Comparison of ENCODE assay signal across 19 cellular contexts in the genomic region with DNA sequence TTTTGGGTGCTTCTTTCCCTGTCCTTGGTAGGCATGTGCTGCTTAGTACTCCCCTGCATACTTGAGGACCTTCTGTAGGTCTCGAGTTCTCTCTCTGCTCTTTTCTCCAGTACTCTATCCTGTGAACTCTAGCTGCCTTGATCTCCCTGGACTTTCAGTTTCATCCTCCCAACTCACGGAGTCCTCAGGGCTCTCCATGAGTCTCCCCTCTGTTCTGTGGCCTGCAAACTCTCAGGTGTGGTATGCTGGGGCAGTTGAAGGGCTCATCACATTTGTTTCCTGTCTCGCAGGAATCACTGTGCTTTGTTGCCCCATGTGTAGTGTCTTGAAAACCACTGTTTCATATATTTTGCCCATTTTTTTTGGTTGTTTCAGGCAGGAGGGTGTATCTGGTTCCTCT. TPM values are rescaled to one million over a fixed set of nuclear protein-coding genes. Genes with fewer than 3 reads are reported as not detected.
A peak's percentile ranks its signal among the peaks of the same experiment; 100 is the strongest.
DNase-seq lines count a peak whose midpoint lies in the region; ATAC-seq and TF ChIP-seq lines count a peak whose summit lies in the region.
"Had no signal": no experiment of that assay in that cellular context is flagged by ENCODE, and none has a peak within 500 bp of the region (broad histone marks: within the 10 kb centered on the region; RNA-seq: fewer than 3 reads in every experiment).

No MANE protein-coding gene starts in this region.

- no peaks in the 10 kb centered on the region for H3K9me3 Mint-ChIP-seq in activated B cell treated with CpG ODN at 0.5 μM for 24 hours
- no peaks in the 10 kb centered on the region for H3K9me3 Mint-ChIP-seq in immature natural killer cell
- no peaks in the 10 kb centered on the region for H3K9me3 Mint-ChIP-seq in type B pancreatic cell
- H3K9me3 Mint-ChIP-seq in endothelial cell (ENCODE audit: unreplicated experiment) = no peaks in the 10 kb centered on the region

- DNase-seq in cardiac muscle cell (ENCODE audit: low read depth in 1 of 2, low spot score in 1 of 2) (no peak), left cardiac atrium (no peak), activated B cell treated with CpG ODN at 0.5 μM for 24 hours (no peak), immature natural killer cell (no peak), type B pancreatic cell (ENCODE audit: extremely low spot score, unreplicated experiment) (no peak), endothelial cell (ENCODE audit: low spot score) (no peak), NCI-H82 (lab: John Stamatoyannopoulos, UW) (no peak), NCI-H2196 treated with DMSO at 0.1 percent for 48 hours (lab: John Stamatoyannopoulos, UW; ENCODE audit: unreplicated experiment) (no peak)
- DNase-seq: activated effector memory CD4-positive, alpha-beta T cell treated with anti-CD3 and anti-CD28 coated beads, Interleukin-2, amount 50 U/mL, for 16 hours; AML-193; NCI-H1694; NCI-H510A treated with DMSO at 0.1 percent for 48 hours; PC-9; SK-N-SH; small intestine; substantia nigra had no signal

- H3K4me1 Mint-ChIP-seq in activated B cell treated with CpG ODN at 0.5 μM for 24 hours (peaks cover 41% of the 10 kb centered on the region), immature natural killer cell (peaks cover 29 to 53% of the 10 kb centered on the region in 2 donors), type B pancreatic cell (ENCODE audit: unreplicated experiment) (peaks cover 22% of the 10 kb centered on the region), endothelial cell (ENCODE audit: unreplicated experiment) (peaks cover 24% of the 10 kb centered on the region)

- peaks cover 55% of the 10 kb centered on the region for H3K36me3 ChIP-seq in cardiac muscle cell
- H3K36me3 ChIP-seq: ovary had no signal

- H3K4me3 ChIP-seq in cardiac muscle cell = no peak overlapping the region
- H3K4me3 ChIP-seq: ovary, PC-9 had no signal

- peak overlapping the region; percentile 94 for H3K27ac ChIP-seq in cardiac muscle cell
- H3K27ac ChIP-seq: HL-60, ovary, PC-9 had no signal

- intact Hi-C loops in left cardiac atrium (cut with DNase I) (no loop called here), activated B cell treated with CpG ODN at 0.5 μM for 24 hours (cut with micrococcal nuclease) (no loop called here)

- no peaks in the 10 kb centered on the region for H3K9me3 ChIP-seq in cardiac muscle cell (ENCODE audit: low read depth)
- H3K9me3 ChIP-seq: ovary, SK-N-SH had no signal

- H3K4me3 Mint-ChIP-seq in activated B cell treated with CpG ODN at 0.5 μM for 24 hours (no peak overlapping the region), immature natural killer cell (no peak overlapping the region), type B pancreatic cell (no peak overlapping the region), endothelial cell (ENCODE audit: unreplicated experiment) (no peak overlapping the region)

- ATAC-seq in left cardiac atrium (no peak), activated B cell treated with CpG ODN at 0.5 μM for 24 hours (ENCODE audit: low read depth) (no peak)

- POLR2A ChIA-PET in activated B cell treated with CpG ODN at 0.5 μM for 24 hours (lab: Charles Lee) = interaction anchor here (6.0 to 6.8 kb wide), 2 partner anchors 14 to 60 kb away, joined by 44 to 46 read pairs; partner anchors contain the start of gene SF3B2

- peaks cover 73% of the 10 kb centered on the region for H3K36me3 Mint-ChIP-seq in activated B cell treated with CpG ODN at 0.5 μM for 24 hours (ENCODE audit: low read depth)
- peaks cover 32 to 48% (median 39%) of the 10 kb centered on the region in 3 donors for H3K36me3 Mint-ChIP-seq in immature natural killer cell
- peaks cover 53% of the 10 kb centered on the region for H3K36me3 Mint-ChIP-seq in type B pancreatic cell
- H3K36me3 Mint-ChIP-seq in endothelial cell (ENCODE audit: low read depth, unreplicated experiment) = peaks cover 58% of the 10 kb centered on the region

- H3K27ac Mint-ChIP-seq in activated B cell treated with CpG ODN at 0.5 μM for 24 hours (peak overlapping the region; percentile 51), immature natural killer cell (peak overlapping the region in 5 of 6 donors; percentile 23 to 79 (median 53)), type B pancreatic cell (peak overlapping the region; percentile 55), endothelial cell (ENCODE audit: unreplicated experiment) (no peak overlapping the region)

- H3K27me3 Mint-ChIP-seq in activated B cell treated with CpG ODN at 0.5 μM for 24 hours (no peaks in the 10 kb centered on the region), immature natural killer cell (ENCODE audit: low read depth in 3 of 3) (peaks cover 5 to 21% (median 10%) of the 10 kb centered on the region in 3 donors), type B pancreatic cell (no peaks in the 10 kb centered on the region), endothelial cell (ENCODE audit: unreplicated experiment) (peaks cover 13% of the 10 kb centered on the region)

- peaks cover 22% of the 10 kb centered on the region for H3K4me1 ChIP-seq in cardiac muscle cell (ENCODE audit: low read depth)

- CTCF ChIA-PET in activated B cell treated with CpG ODN at 0.5 μM for 24 hours (lab: Charles Lee) = interaction anchor here (1.1 to 3.2 kb wide), 5 partner anchors 60 to 182 kb away, joined by 3 to 59 read pairs (median 6); no protein-coding TSS in a partner anchor

- TF ChIP-seq CTCF in cardiac muscle cell (IDR thresholded peaks at IDR 0.05; ENCODE audit: low read depth, low read length) (no peak), activated B cell treated with CpG ODN at 0.5 μM for 24 hours (IDR thresholded peaks at IDR 0.05) (no peak), type B pancreatic cell (conservative IDR thresholded peaks at IDR 0.05) (no peak), endothelial cell (IDR thresholded peaks at IDR 0.05; ENCODE audit: unreplicated experiment) (no peak)

- H3K27me3 ChIP-seq in cardiac muscle cell = no peaks in the 10 kb centered on the region
- H3K27me3 ChIP-seq: ovary had no signal

RNA-seq across cellular contexts. Expression of gene PACS1, which starts 3.3 kb away (rescaled TPM):
- total RNA-seq in cardiac muscle cell (62.1 and 62.6 TPM in 2 replicates), left cardiac atrium (10 to 100 TPM; 51.6 to 74.4 TPM), activated B cell treated with CpG ODN at 0.5 μM for 24 hours (118 and 121 TPM in 2 replicates), type B pancreatic cell (ENCODE audit: low replicate concordance) (44.1 and 49.9 TPM in 2 replicates), endothelial cell (ENCODE audit: unreplicated experiment) (114 TPM)
- polyA plus RNA-seq in cardiac muscle cell (61.6 and 97.8 TPM in 2 replicates), immature natural killer cell (10 to 100 TPM; 10.0 to 72.3 (median 23.9) TPM)

RNA-seq across cellular contexts. Expression of gene SF3B2, which starts 14.6 kb away (rescaled TPM):
- total RNA-seq in cardiac muscle cell (196 and 210 TPM in 2 replicates), left cardiac atrium (100 to 1,000 TPM in 1 of 2 donors, 10 to 100 TPM in 1; 78.7 to 101 TPM), activated B cell treated with CpG ODN at 0.5 μM for 24 hours (198 and 219 TPM in 2 replicates), type B pancreatic cell (ENCODE audit: low replicate concordance) (192 and 210 TPM in 2 replicates), endothelial cell (ENCODE audit: unreplicated experiment) (174 TPM)
- polyA plus RNA-seq in cardiac muscle cell (184 and 189 TPM in 2 replicates), immature natural killer cell (100 to 1,000 TPM in 1 of 3 donors, 10 to 100 TPM in 2; 71.7 to 141 (median 76.7) TPM)

RNA-seq across cellular contexts. Expression of gene GAL3ST3, which starts 17.8 kb away (rescaled TPM):
- 25.5 and 38.6 TPM in 2 replicates for total RNA-seq in cardiac muscle cell
- polyA plus RNA-seq in cardiac muscle cell = 14.8 and 22.3 TPM in 2 replicates
- total RNA-seq in left cardiac atrium = 1 to 10 TPM; 7.8 to 9.8 TPM
- total RNA-seq in activated B cell treated with CpG ODN at 0.5 μM for 24 hours = not detected in 2 replicates
- polyA plus RNA-seq in immature natural killer cell = not detected
- 3.7 TPM in 1 of 2 replicates, not detected in the other for total RNA-seq in type B pancreatic cell (ENCODE audit: low replicate concordance)
- 0.87 TPM for total RNA-seq in endothelial cell (ENCODE audit: unreplicated experiment)
- total RNA-seq: PC-9 had no signal

RNA-seq across cellular contexts. Expression of gene CATSPER1, which starts 40.5 kb away (rescaled TPM):
- total RNA-seq in cardiac muscle cell (not detected in 2 replicates), left cardiac atrium (under 1 TPM in 1 of 2 donors, not detected in 1; 0.26 TPM), activated B cell treated with CpG ODN at 0.5 μM for 24 hours (not detected in 2 replicates), type B pancreatic cell (ENCODE audit: low replicate concordance) (not detected in 2 replicates), endothelial cell (ENCODE audit: unreplicated experiment) (not detected)
- polyA plus RNA-seq in cardiac muscle cell (not detected in 2 replicates), immature natural killer cell (10 to 100 TPM; 17.2 to 41.1 (median 20.8) TPM)
- total RNA-seq: frontal cortex had no signal
- polyA plus RNA-seq: ovary had no signal

RNA-seq across cellular contexts. Expression of gene CST6, which starts 54.9 kb away (rescaled TPM):
- not detected in 2 replicates for total RNA-seq in cardiac muscle cell
- polyA plus RNA-seq in cardiac muscle cell = not detected in 2 replicates
- total RNA-seq in left cardiac atrium = 1 to 10 TPM in 1 of 2 donors, under 1 TPM in 1; 0.91 to 2.6 TPM
- not detected in 2 replicates for total RNA-seq in activated B cell treated with CpG ODN at 0.5 μM for 24 hours
- polyA plus RNA-seq in immature natural killer cell = not detected
- 5.7 TPM in 1 of 2 replicates, not detected in the other for total RNA-seq in type B pancreatic cell (ENCODE audit: low replicate concordance)
- not detected for total RNA-seq in endothelial cell (ENCODE audit: unreplicated experiment)
- total RNA-seq: frontal cortex had no signal
- polyA plus RNA-seq: small intestine had no signal
